ENCODE assay signal across 13 cellular contexts in the genomic region with DNA sequence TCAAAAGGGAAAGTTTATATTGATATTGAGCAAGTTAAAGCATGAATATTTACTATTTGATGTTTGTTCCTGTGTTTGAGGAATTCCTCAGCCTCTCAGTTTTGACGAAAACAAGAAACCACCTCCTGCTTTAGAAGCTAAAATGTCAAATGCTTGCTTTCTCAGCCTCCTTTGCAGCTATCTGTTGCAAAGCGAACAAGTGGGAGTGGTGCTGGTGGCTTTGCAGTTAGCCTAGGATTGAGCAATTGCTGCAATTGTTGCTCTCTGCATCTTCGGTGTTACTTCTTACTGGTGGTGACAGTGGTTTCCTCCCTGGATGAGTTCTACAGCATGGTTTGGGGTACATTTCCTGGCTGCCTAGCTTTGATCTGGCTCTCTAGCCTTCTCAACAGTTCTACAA. TPM values are rescaled to one million over a fixed set of nuclear protein-coding genes. Genes with fewer than 3 reads are reported as not detected.
"Had no signal": no experiment of that assay in that cellular context is flagged by ENCODE, and none has a peak within 500 bp of the region (broad histone marks: within the 10 kb centered on the region; RNA-seq: fewer than 3 reads in every experiment).

No MANE protein-coding gene starts in this region.

RNA-seq across cellular contexts. Expression of a gene that starts 1.8 kb away (rescaled TPM):
- total RNA-seq: stomach, subcutaneous adipose tissue, suprapubic skin, testis, thoracic aorta, thyroid gland, tibial nerve, transverse colon, upper lobe of right lung, ureter, urinary bladder, uterus, vagina had no signal
